ENCODE assay signal across 2 cellular contexts in the genomic region with DNA sequence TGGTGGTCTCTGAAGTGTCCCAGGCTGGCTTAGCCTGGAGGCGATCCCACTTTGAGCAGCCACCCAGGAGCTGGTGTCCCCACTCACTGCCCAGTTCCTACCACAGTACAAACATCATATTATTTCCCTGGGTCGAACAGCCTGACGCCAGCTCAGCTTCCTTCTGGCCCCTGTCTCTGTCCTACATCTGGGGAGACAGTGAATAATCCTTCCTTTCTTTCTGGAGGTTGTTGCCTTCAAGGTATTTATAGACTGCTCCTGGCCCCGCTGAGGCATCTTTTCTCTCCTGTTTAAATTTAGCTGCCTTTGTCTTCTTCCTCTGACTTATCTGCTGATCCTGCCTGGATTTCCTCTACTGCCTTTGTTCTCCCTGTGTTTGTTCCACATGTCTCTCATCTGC.
A peak's percentile ranks its signal among the peaks of the same experiment; 100 is the strongest.
TF ChIP-seq lines count a peak whose summit lies in the region.

No MANE protein-coding gene starts in this region.

TF ChIP-seq in GM23338, 12 proteins besides CTCF, POLR2A, EP300 and RAD21 (continues in another document):
- no peak for TF ChIP-seq ZNF114 (CRISPR knock-in tag; IDR thresholded peaks at IDR 0.05)
- TF ChIP-seq EZH2phosphoT487 (IDR thresholded peaks at IDR 0.05; ENCODE audit: unreplicated experiment) = no peak
- no peak for TF ChIP-seq POLR2AphosphoS5 (IDR thresholded peaks at IDR 0.05; ENCODE audit: low read depth)
- TF ChIP-seq EZH2 (IDR thresholded peaks at IDR 0.05; ENCODE audit: low read depth, unreplicated experiment) = no peak
- TF ChIP-seq JUNB (IDR thresholded peaks at IDR 0.05; ENCODE audit: unreplicated experiment) = no peak
- no peak for TF ChIP-seq ZNF331 (CRISPR knock-in tag; IDR thresholded peaks at IDR 0.05; ENCODE audit: low read depth)
- TF ChIP-seq CREB1 (CRISPR knock-in tag; IDR thresholded peaks at IDR 0.05; ENCODE audit: low read depth) = no peak
- no peak for TF ChIP-seq STAT1 (IDR thresholded peaks at IDR 0.05; ENCODE audit: unreplicated experiment)
- no peak for TF ChIP-seq ETS1 (IDR thresholded peaks at IDR 0.05)
- no peak for TF ChIP-seq NANOG (IDR thresholded peaks at IDR 0.05; ENCODE audit: borderline replicate concordance)
- TF ChIP-seq, protein P1, sequence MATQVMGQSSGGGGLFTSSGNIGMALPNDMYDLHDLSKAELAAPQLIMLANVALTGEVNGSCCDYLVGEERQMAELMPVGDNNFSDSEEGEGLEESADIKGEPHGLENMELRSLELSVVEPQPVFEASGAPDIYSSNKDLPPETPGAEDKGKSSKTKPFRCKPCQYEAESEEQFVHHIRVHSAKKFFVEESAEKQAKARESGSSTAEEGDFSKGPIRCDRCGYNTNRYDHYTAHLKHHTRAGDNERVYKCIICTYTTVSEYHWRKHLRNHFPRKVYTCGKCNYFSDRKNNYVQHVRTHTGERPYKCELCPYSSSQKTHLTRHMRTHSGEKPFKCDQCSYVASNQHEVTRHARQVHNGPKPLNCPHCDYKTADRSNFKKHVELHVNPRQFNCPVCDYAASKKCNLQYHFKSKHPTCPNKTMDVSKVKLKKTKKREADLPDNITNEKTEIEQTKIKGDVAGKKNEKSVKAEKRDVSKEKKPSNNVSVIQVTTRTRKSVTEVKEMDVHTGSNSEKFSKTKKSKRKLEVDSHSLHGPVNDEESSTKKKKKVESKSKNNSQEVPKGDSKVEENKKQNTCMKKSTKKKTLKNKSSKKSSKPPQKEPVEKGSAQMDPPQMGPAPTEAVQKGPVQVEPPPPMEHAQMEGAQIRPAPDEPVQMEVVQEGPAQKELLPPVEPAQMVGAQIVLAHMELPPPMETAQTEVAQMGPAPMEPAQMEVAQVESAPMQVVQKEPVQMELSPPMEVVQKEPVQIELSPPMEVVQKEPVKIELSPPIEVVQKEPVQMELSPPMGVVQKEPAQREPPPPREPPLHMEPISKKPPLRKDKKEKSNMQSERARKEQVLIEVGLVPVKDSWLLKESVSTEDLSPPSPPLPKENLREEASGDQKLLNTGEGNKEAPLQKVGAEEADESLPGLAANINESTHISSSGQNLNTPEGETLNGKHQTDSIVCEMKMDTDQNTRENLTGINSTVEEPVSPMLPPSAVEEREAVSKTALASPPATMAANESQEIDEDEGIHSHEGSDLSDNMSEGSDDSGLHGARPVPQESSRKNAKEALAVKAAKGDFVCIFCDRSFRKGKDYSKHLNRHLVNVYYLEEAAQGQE (IDR thresholded peaks at IDR 0.05; ENCODE audit: unreplicated experiment) = no peak

TF ChIP-seq in K562, 482 proteins besides CTCF, POLR2A, EP300 and RAD21:
- TF ChIP-seq SREBF2 (CRISPR knock-in tag; IDR thresholded peaks at IDR 0.05) = no peak
- 0 out of 4 replicates have a peak, but pooled peaks of 1 of the 2 experiments have one; percentile 17 for TF ChIP-seq HDAC1 (IDR thresholded peaks at IDR 0.05)
